ENCODE assay signal across 1 cellular context in genomic region chr18:2104620-2105462, GRCh38.
TF ChIP-seq lines count a peak whose summit lies in the region.

No MANE protein-coding gene starts in this region.

TF ChIP-seq in HepG2, 621 proteins besides CTCF, POLR2A, EP300 and RAD21 (continued from another document):
- TF ChIP-seq ZBTB37 (CRISPR knock-in tag; IDR thresholded peaks at IDR 0.05) (no peak), FOXA1 (IDR thresholded peaks at IDR 0.05) (no peak), FOXA1 (CRISPR knock-in tag; IDR thresholded peaks at IDR 0.05) (no peak), ZBTB2 (CRISPR knock-in tag; IDR thresholded peaks at IDR 0.05; ENCODE audit: low read depth) (no peak), CENPBD1 (CRISPR knock-in tag; IDR thresholded peaks at IDR 0.05; ENCODE audit: borderline replicate concordance, low read depth) (no peak), CERS6 (CRISPR knock-in tag; IDR thresholded peaks at IDR 0.05) (no peak), ZNF740 (CRISPR knock-in tag; IDR thresholded peaks at IDR 0.05) (peak; percentile 99), ZNF430 (CRISPR knock-in tag; IDR thresholded peaks at IDR 0.05) (no peak), ZNF317 (CRISPR knock-in tag; IDR thresholded peaks at IDR 0.05) (no peak), ZNF619 (CRISPR knock-in tag; IDR thresholded peaks at IDR 0.05) (no peak), SOX5 (CRISPR knock-in tag; IDR thresholded peaks at IDR 0.05; ENCODE audit: borderline replicate concordance) (no peak), ZFP37 (CRISPR knock-in tag; IDR thresholded peaks at IDR 0.05; ENCODE audit: borderline replicate concordance) (no peak), ATM (IDR thresholded peaks at IDR 0.05; ENCODE audit: borderline replicate concordance) (no peak), STAG1 (CRISPR knock-in tag; IDR thresholded peaks at IDR 0.05) (peak; percentile 67), ZNF333 (CRISPR knock-in tag; IDR thresholded peaks at IDR 0.05; ENCODE audit: borderline replicate concordance) (no peak), ZNF350 (CRISPR knock-in tag; IDR thresholded peaks at IDR 0.05; ENCODE audit: borderline replicate concordance, low read depth) (no peak), PRDM10 (CRISPR knock-in tag; IDR thresholded peaks at IDR 0.05; ENCODE audit: low read depth) (no peak), SATB2 (CRISPR knock-in tag; IDR thresholded peaks at IDR 0.05) (no peak)
